Comparison of ENCODE assay signal across 13 cellular contexts in the genomic region with DNA sequence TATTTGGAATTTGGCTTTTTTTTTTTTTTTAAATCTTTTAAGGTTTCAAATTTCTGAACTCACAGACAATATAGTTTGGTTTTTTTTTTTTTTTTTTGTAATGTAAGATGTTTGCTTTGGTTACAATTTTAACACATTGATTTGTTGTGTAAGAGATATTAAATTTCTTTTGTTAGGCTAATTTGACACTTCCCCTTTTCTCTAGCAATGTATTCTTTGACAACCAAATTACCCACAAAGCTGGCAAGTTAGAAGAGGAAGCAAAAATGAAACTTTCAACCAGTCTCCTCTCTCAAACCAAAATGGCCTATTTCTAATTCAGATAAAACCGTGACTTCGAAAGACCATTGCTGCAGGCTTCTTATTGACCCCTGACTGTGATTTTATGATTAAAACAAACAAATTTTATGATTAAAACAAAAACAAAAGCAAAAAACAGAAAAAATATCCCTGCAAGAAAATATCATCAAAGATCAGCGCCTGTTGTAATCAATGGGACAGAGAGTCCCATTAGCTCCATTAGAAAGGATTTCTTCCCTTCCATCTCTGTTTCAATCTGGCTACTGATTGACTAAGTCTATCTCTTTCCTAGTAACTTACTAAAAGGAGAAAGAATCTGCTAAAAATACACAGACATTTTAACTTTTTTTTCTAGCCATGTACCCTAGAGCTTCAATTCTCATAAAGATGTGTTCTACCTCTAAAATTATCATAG.
DNase-seq lines count a peak whose midpoint lies in the region; ATAC-seq, FAIRE-seq and TF ChIP-seq lines count a peak whose summit lies in the region.
"Had no signal": no experiment of that assay in that cellular context is flagged by ENCODE, and none has a peak within 500 bp of the region (broad histone marks: within the 10 kb centered on the region; RNA-seq: fewer than 3 reads in every experiment).

No MANE protein-coding gene starts in this region.

- no peak overlapping the region for H3K4me3 ChIP-seq in MM.1S (ENCODE audit: low read length)
- H3K4me3 ChIP-seq: upper lobe of left lung had no signal

- intact Hi-C loops in natural killer cell (cut with micrococcal nuclease) (no loop called here), posterior cingulate gyrus (cut with DNase I) (no loop called here)

- no peaks in the 10 kb centered on the region for H3K27me3 ChIP-seq in MM.1S (replicated peaks; ENCODE audit: insufficient read depth, low read length)
- H3K27me3 ChIP-seq: upper lobe of left lung had no signal

- H3K4me1 ChIP-seq in MM.1S (ENCODE audit: low read length): peaks cover 12% of the 10 kb centered on the region
- H3K4me1 ChIP-seq: upper lobe of left lung had no signal

- H3K79me2 ChIP-seq in MM.1S (ENCODE audit: low read length): no peaks in the 10 kb centered on the region

- TF ChIP-seq CTCF in MM.1S (IDR thresholded peaks at IDR 0.05; ENCODE audit: low read length) (no peak), natural killer cell (IDR thresholded peaks at IDR 0.05) (no peak)

- H4K20me1 ChIP-seq in MM.1S (ENCODE audit: insufficient read depth, low read length): no peaks in the 10 kb centered on the region

- no peaks in the 10 kb centered on the region; the same call in 1 of the 2 replicates for H3K9me2 ChIP-seq in MM.1S (replicated peaks; ENCODE audit: insufficient read depth, low read length)

- ATAC-seq in GM19025 (IDR thresholded peaks at IDR 0.05; ENCODE audit: low read depth, unreplicated experiment) (peak; percentile 73), HG02798 (IDR thresholded peaks at IDR 0.05; ENCODE audit: poor library complexity, unreplicated experiment) (peak; percentile 93), natural killer cell (peak; percentile 72 to 84 (median 75))

- 0 out of 2 replicates have a peak overlapping the region, but pooled peaks have one; percentile 10 for H2AFZ ChIP-seq in MM.1S (ENCODE audit: low read length)

- DNase-seq in MM.1S (peak; percentile 62), natural killer cell (no peak), posterior cingulate gyrus (no peak), frontal cortex (ENCODE audit: low spot score in 2 of 2) (no peak), NCI-H774 (lab: John Stamatoyannopoulos, UW) (no peak), DMS53 (lab: John Stamatoyannopoulos, UW) (no peak)
- DNase-seq: activated CD4-positive, alpha-beta T cell treated with anti-CD3 and anti-CD28 coated beads for 1 hour; cerebellar nuclear complex; NCI-H1436 treated with DMSO at 0.1 percent for 48 hours; upper lobe of left lung had no signal

- H3F3A ChIP-seq in MM.1S (ENCODE audit: insufficient read depth, low read length): no peaks in the 10 kb centered on the region

- H3K27ac Mint-ChIP-seq in natural killer cell: peak overlapping the region; percentile 86 to 98

- peak overlapping the region; percentile 9 for H3K4me2 ChIP-seq in MM.1S (ENCODE audit: low read depth, low read length)

- H3K36me3 Mint-ChIP-seq in natural killer cell: no peaks in the 10 kb centered on the region

- no peak for FAIRE-seq in frontal cortex (lab: Jason Lieb, UNC)
- FAIRE-seq: keratinocyte had no signal

- peak overlapping the region; percentile 0; the same call in 1 of the 2 replicates for H3K27ac ChIP-seq in MM.1S (ENCODE audit: low read length)
- H3K27ac ChIP-seq: upper lobe of left lung had no signal

- H3K27me3 Mint-ChIP-seq in natural killer cell (ENCODE audit: low read depth in 2 of 2): no peaks in the 10 kb centered on the region

- peak overlapping the region; percentile 86 for H3K4me3 Mint-ChIP-seq in natural killer cell

- no peaks in the 10 kb centered on the region for H3K9me3 ChIP-seq in MM.1S (replicated peaks; ENCODE audit: insufficient read depth, low read length)
- H3K9me3 ChIP-seq: upper lobe of left lung had no signal

- H3K9ac ChIP-seq in MM.1S (ENCODE audit: low read length): no peak overlapping the region

- peaks cover 34 to 43% of the 10 kb centered on the region in 2 donors for H3K4me1 Mint-ChIP-seq in natural killer cell

- no peaks in the 10 kb centered on the region for H3K9me3 Mint-ChIP-seq in natural killer cell

- H3K36me3 ChIP-seq in MM.1S (replicated peaks; ENCODE audit: insufficient read depth, low read length): no peaks in the 10 kb centered on the region
- H3K36me3 ChIP-seq: upper lobe of left lung had no signal
